In genomic region chr20:40431611-40432010, GRCh38 we compare ENCODE assay signal across 27 cellular contexts.
DNase-seq lines count a peak whose midpoint lies in the region; ATAC-seq and TF ChIP-seq lines count a peak whose summit lies in the region.
"Had no signal": no experiment of that assay in that cellular context is flagged by ENCODE, and none has a peak within 500 bp of the region (broad histone marks: within the 10 kb centered on the region; RNA-seq: fewer than 3 reads in every experiment).

No MANE protein-coding gene starts in this region.

- peaks cover 0 to 6% of the 10 kb centered on the region in 2 experiments; a peak in 1 of 4 replicates for H3K4me1 ChIP-seq in HCT116 (ENCODE audit: control insufficient read depth in 1 of 2, insufficient read depth in 2 of 2, low read length in 2 of 2)
- H3K4me1 ChIP-seq in RWPE2 (ENCODE audit: insufficient read depth, poor library complexity, severe bottlenecking) = peaks cover 8% of the 10 kb centered on the region
- H3K4me1 ChIP-seq in esophagus muscularis mucosa = no peaks in the 10 kb centered on the region
- H3K4me1 ChIP-seq: colonic mucosa, esophagus squamous epithelium, SJSA1, stomach, thyroid gland had no signal

- no peaks in the 10 kb centered on the region for H3K79me2 ChIP-seq in HCT116 (ENCODE audit: insufficient read depth, low read length)

- POLR2A ChIA-PET in HCT116 (lab: Charles Lee) = no interaction called here

- H3K9ac ChIP-seq in HCT116 (ENCODE audit: low read length) = no peak overlapping the region

- RAD21 ChIA-PET in HCT116 (lab: Charles Lee; ENCODE audit: low non-redundant PET in 1 of 2, low total read pairs in 2 of 2, uncharacterized antibody in 2 of 2, unreplicated experiment in 2 of 2) = no interaction called here

- no peaks in the 10 kb centered on the region for H3K9me3 ChIP-seq in HCT116 (ENCODE audit: control insufficient read depth in 1 of 2, insufficient read depth in 1 of 2, low read depth in 1 of 2, low read length in 2 of 2)
- no peaks in the 10 kb centered on the region for H3K9me3 ChIP-seq in RWPE2 (ENCODE audit: severe bottlenecking)
- no peaks in the 10 kb centered on the region for H3K9me3 ChIP-seq in esophagus muscularis mucosa
- H3K9me3 ChIP-seq: colonic mucosa, esophagus squamous epithelium, SJSA1, stomach, thyroid gland had no signal

- TF ChIP-seq POLR2A in HCT116 (IDR thresholded peaks at IDR 0.05; ENCODE audit: borderline replicate concordance, extremely low read depth, insufficient read depth, insufficient read length) = no peak
- no peak for TF ChIP-seq POLR2A in GM18505 (IDR thresholded peaks at IDR 0.05; ENCODE audit: borderline replicate concordance, extremely low read depth, insufficient read depth, insufficient read length)
- no peak for TF ChIP-seq POLR2A in esophagus muscularis mucosa (IDR thresholded peaks at IDR 0.05; ENCODE audit: low read depth)

- no peaks in the 10 kb centered on the region for H3K9me2 ChIP-seq in HCT116 (ENCODE audit: insufficient read depth)

- intact Hi-C loops in HCT116 (cut with micrococcal nuclease) (no loop called here), esophagus muscularis mucosa (cut with DNase I) (no loop called here)

- H3K4me2 ChIP-seq in HCT116 (ENCODE audit: low read length) = 0 out of 2 replicates have a peak overlapping the region, but pooled peaks have one; percentile 14

- TF ChIP-seq EP300 in esophagus muscularis mucosa (IDR thresholded peaks at IDR 0.05) = no peak

- WGBS in esophagus muscularis mucosa = 67% methylated on average over 3 of the region's 3 CpGs

- H3K36me3 ChIP-seq in HCT116 (ENCODE audit: control insufficient read depth in 1 of 2, insufficient read depth in 2 of 2, low read length in 2 of 2) = no peaks in the 10 kb centered on the region
- no peaks in the 10 kb centered on the region for H3K36me3 ChIP-seq in RWPE2 (ENCODE audit: low read depth)
- no peaks in the 10 kb centered on the region for H3K36me3 ChIP-seq in esophagus muscularis mucosa
- H3K36me3 ChIP-seq: colonic mucosa, esophagus squamous epithelium, SJSA1, stomach, thyroid gland had no signal

- DNase-seq in AG08395 (ENCODE audit: low spot score) = peak; percentile 57
- DNase-seq in HCT116 (ENCODE audit: low read depth, low spot score) = no peak
- no peak for DNase-seq in RWPE2 (ENCODE audit: low spot score)
- DNase-seq in iPS-NIHi11 (ENCODE audit: low spot score) = peak; percentile 10
- DNase-seq in cerebellar nuclear complex (lab: John Stamatoyannopoulos, UW) = no peak
- DNase-seq in activated CD4-positive, alpha-beta T cell treated with anti-CD3 and anti-CD28 coated beads for 1 hour = no peak
- DNase-seq in esophagus muscularis mucosa (ENCODE audit: extremely low spot score) = no peak
- DNase-seq: activated CD4-positive, alpha-beta T cell treated with anti-CD3 and anti-CD28 coated beads, Interleukin-2, amount 50 U/mL, for 4 hours; activated CD4-positive, CD25-positive, alpha-beta regulatory T cell; activated naive CD4-positive, alpha-beta T cell treated with anti-CD3 and anti-CD28 coated beads, Interleukin-2, amount 50 U/mL, for 16 hours; amniotic stem cell; colonic mucosa; COR-L47; DMS79; effector memory CD8-positive, alpha-beta T cell; esophagus squamous epithelium; hippocampal formation; NCI-H1417 treated with DMSO at 0.1 percent for 48 hours; NCI-H748 treated with DMSO at 0.1 percent for 48 hours; small intestine; stimulated activated CD4-positive, alpha-beta T cell treated with anti-CD3 and anti-CD28 coated beads, Interleukin-1b, Interleukin-23, amount 100 ng/mL, for 48 hours; stimulated activated CD8-positive, alpha-beta memory T cell treated with anti-CD3 and anti-CD28 coated beads, Interleukin-4, amount 100 ng/mL, for 48 hours; stomach; thyroid gland had no signal

- TF ChIP-seq RAD21 in HCT116 (IDR thresholded peaks at IDR 0.05; ENCODE audit: low read depth) = no peak

- ATAC-seq in HCT116 (no peak), RWPE2 (ENCODE audit: low read depth) (peak; percentile 76), GM18505 (IDR thresholded peaks at IDR 0.05; ENCODE audit: unreplicated experiment) (no peak)
- ATAC-seq: effector memory CD8-positive, alpha-beta T cell; natural killer cell treated with Interleukin-12 subunit alpha and Interleukin-12 subunit beta and Interleukin-15 and Interleukin-18, amount 100 ng/mL, for 72 hours had no signal

- TF ChIP-seq CTCF in HCT116 (IDR thresholded peaks at IDR 0.05 in 2 of 3, conservative IDR thresholded peaks at IDR 0.05 in 1 of 3; ENCODE audit: borderline replicate concordance in 1 of 3, insufficient read depth in 1 of 3, low read depth in 2 of 3, low read length in 2 of 3) (no peak), RWPE2 (IDR thresholded peaks at IDR 0.05; ENCODE audit: poor library complexity, severe bottlenecking) (no peak), esophagus muscularis mucosa (IDR thresholded peaks at IDR 0.05) (no peak)

- BruUV-seq in HCT116 (replicated peaks; lab: Mats Ljungman, UMichigan) = no TSS peak

- no peaks in the 10 kb centered on the region for H4K20me1 ChIP-seq in HCT116 (ENCODE audit: insufficient read depth)

- H3K27me3 ChIP-seq in HCT116 (ENCODE audit: insufficient read depth, low read length) (0 out of 2 replicates have a peak, but pooled peaks cover 5% of the 10 kb centered on the region), RWPE2 (ENCODE audit: insufficient read depth, poor library complexity, severe bottlenecking) (no peaks in the 10 kb centered on the region), esophagus muscularis mucosa (no peaks in the 10 kb centered on the region)
- H3K27me3 ChIP-seq: colonic mucosa, esophagus squamous epithelium, SJSA1, stomach, thyroid gland had no signal

- H2AFZ ChIP-seq in HCT116 (ENCODE audit: low read depth, low read length, poor library complexity, severe bottlenecking) = no peak overlapping the region

- no peak overlapping the region for H3K27ac ChIP-seq in HCT116 (ENCODE audit: low read depth, low read length)
- no peak overlapping the region for H3K27ac ChIP-seq in RWPE2 (ENCODE audit: poor library complexity, severe bottlenecking)
- no peak overlapping the region for H3K27ac ChIP-seq in esophagus muscularis mucosa (replicated peaks in 1 of 4)
- H3K27ac ChIP-seq: colonic mucosa, esophagus squamous epithelium, SJSA1, stomach, thyroid gland had no signal

- CTCF ChIA-PET in HCT116 (lab: Charles Lee) = no interaction called here

- H3K4me3 ChIP-seq in HCT116 (replicated peaks in 1 of 2; ENCODE audit: low read depth in 1 of 2, low read length in 2 of 2) (no peak overlapping the region), RWPE2 (ENCODE audit: severe bottlenecking) (no peak overlapping the region), esophagus muscularis mucosa (no peak overlapping the region)
- H3K4me3 ChIP-seq: colonic mucosa, esophagus squamous epithelium, SJSA1, stomach, thyroid gland had no signal

TF ChIP-seq in HCT116, 20 proteins besides CTCF, POLR2A, EP300 and RAD21:
- TF ChIP-seq ELF1 (IDR thresholded peaks at IDR 0.05; ENCODE audit: borderline replicate concordance, low read depth) (no peak), JUND (IDR thresholded peaks at IDR 0.05) (no peak), SRF (IDR thresholded peaks at IDR 0.05; ENCODE audit: low read depth) (no peak), SP1 (IDR thresholded peaks at IDR 0.05; ENCODE audit: low read depth) (no peak)
TF ChIP-seq in HCT116: peak in this region for 0.

Comparison
In these comparisons a context has a peak if more than half of its experiments do, and no peak if none do; other contexts are left out.
1. DNase-seq: peak in AG08395 (single experiment) and iPS-NIHi11 (single experiment); none in HCT116 (single experiment), RWPE2 (single experiment), cerebellar nuclear complex (0 of 2), activated CD4-positive, alpha-beta T cell treated with anti-CD3 and anti-CD28 coated beads for 1 hour (single experiment) and esophagus muscularis mucosa (single experiment).